17 cellular contexts compared by ENCODE assay signal in genomic region chr1:55579332-55579996, GRCh38.
DNase-seq lines count a peak whose midpoint lies in the region; ATAC-seq and TF ChIP-seq lines count a peak whose summit lies in the region.
"Had no signal": no experiment of that assay in that cellular context is flagged by ENCODE, and none has a peak within 500 bp of the region (broad histone marks: within the 10 kb centered on the region; RNA-seq: fewer than 3 reads in every experiment).

No MANE protein-coding gene starts in this region.

- no peak overlapping the region for H2BK15ac ChIP-seq in H9 (ENCODE audit: low read depth, low read length)

- H3K27me3 Mint-ChIP-seq in H9 (ENCODE audit: low read depth) (no peaks in the 10 kb centered on the region), nephron (ENCODE audit: low read depth) (peaks cover 5% of the 10 kb centered on the region)
- H3K27me3 Mint-ChIP-seq in stimulated activated memory B cell treated with anti-CD40 and anti-IgM and Interleukin-4, amounts not matched to agents 10 μg/mL and 1 μg/mL and 100 μg/mL, for 72 hours: peaks cover 4% of the 10 kb centered on the region

- no peaks in the 10 kb centered on the region for H3K79me1 ChIP-seq in H9 (ENCODE audit: insufficient read depth, low read depth, low read length, poor library complexity, severe bottlenecking)

- H3K36me3 Mint-ChIP-seq in H9 (ENCODE audit: insufficient read depth in 1 of 3, low read depth in 3 of 3): no peaks in the 10 kb centered on the region; a peak in 1 of 7 replicates
- H3K36me3 Mint-ChIP-seq in nephron (ENCODE audit: low read depth): no peaks in the 10 kb centered on the region
- no peaks in the 10 kb centered on the region for H3K36me3 Mint-ChIP-seq in stimulated activated memory B cell treated with anti-CD40 and anti-IgM and Interleukin-4, amounts not matched to agents 10 μg/mL and 1 μg/mL and 100 μg/mL, for 72 hours
- H3K36me3 Mint-ChIP-seq: CD4-positive, alpha-beta memory T cell had no signal

- no peak overlapping the region for H2BK5ac ChIP-seq in H9 (ENCODE audit: insufficient read length, low read length)

- 0 out of 7 replicates have a peak overlapping the region, but pooled peaks of 1 of the 3 experiments have one; percentile 12 for H3K27ac Mint-ChIP-seq in H9
- H3K27ac Mint-ChIP-seq in nephron: peak overlapping the region in 2 of 3 experiments; percentile 15 to 42
- H3K27ac Mint-ChIP-seq in stimulated activated memory B cell treated with anti-CD40 and anti-IgM and Interleukin-4, amounts not matched to agents 10 μg/mL and 1 μg/mL and 100 μg/mL, for 72 hours: no peak overlapping the region
- H3K27ac Mint-ChIP-seq: CD4-positive, alpha-beta memory T cell had no signal

- H3K4ac ChIP-seq in H9 (ENCODE audit: low read depth, low read length): no peak overlapping the region

- H3K9me3 ChIP-seq in H9 (ENCODE audit: control insufficient read depth, low read depth, low read length): no peaks in the 10 kb centered on the region
- no peaks in the 10 kb centered on the region for H3K9me3 ChIP-seq in SK-N-SH
- no peaks in the 10 kb centered on the region for H3K9me3 ChIP-seq in thyroid gland
- H3K9me3 ChIP-seq in Peyer's patch: no peaks in the 10 kb centered on the region
- H3K9me3 ChIP-seq: BLaER1 had no signal

- H3K4me3 ChIP-seq in SK-N-SH (ENCODE audit: low read depth in 2 of 2, low read length in 1 of 2) (no peak overlapping the region), thyroid gland (replicated peaks in 1 of 3) (no peak overlapping the region), Peyer's patch (no peak overlapping the region)
- H3K4me3 ChIP-seq: BLaER1, GM23248 had no signal

- no peaks in the 10 kb centered on the region for H3K23me2 ChIP-seq in H9 (ENCODE audit: insufficient read length, low read depth, low read length, poor library complexity, severe bottlenecking)

- H2BK120ac ChIP-seq in H9 (ENCODE audit: low read depth, low read length, poor library complexity, severe bottlenecking): no peak overlapping the region

- H3K56ac ChIP-seq in H9 (ENCODE audit: insufficient read length, low read depth, low read length): no peak overlapping the region

- no peak overlapping the region for H2AFZ ChIP-seq in H9 (ENCODE audit: low read length)
- H2AFZ ChIP-seq in SK-N-SH (ENCODE audit: low read depth): no peak overlapping the region
- H2AFZ ChIP-seq: GM23248 had no signal

- H3F3A ChIP-seq in SK-N-SH (replicated peaks; ENCODE audit: insufficient read depth): peaks cover 20% of the 10 kb centered on the region

- no peak for TF ChIP-seq CTCF in H9 (conservative IDR thresholded peaks at IDR 0.05)
- no peak for TF ChIP-seq CTCF in SK-N-SH (IDR thresholded peaks at IDR 0.05)
- TF ChIP-seq CTCF in nephron (IDR thresholded peaks at IDR 0.05; ENCODE audit: unreplicated experiment in 3 of 3): no peak
- no peak for TF ChIP-seq CTCF in thyroid gland (IDR thresholded peaks at IDR 0.05)
- TF ChIP-seq CTCF in Peyer's patch (IDR thresholded peaks at IDR 0.05): no peak
- no peak for TF ChIP-seq CTCF in foreskin keratinocyte (conservative IDR thresholded peaks at IDR 0.05)

- H3K9me3 Mint-ChIP-seq in H9: no peaks in the 10 kb centered on the region; a peak in 1 of 5 replicates
- H3K9me3 Mint-ChIP-seq in nephron: no peaks in the 10 kb centered on the region
- no peaks in the 10 kb centered on the region for H3K9me3 Mint-ChIP-seq in stimulated activated memory B cell treated with anti-CD40 and anti-IgM and Interleukin-4, amounts not matched to agents 10 μg/mL and 1 μg/mL and 100 μg/mL, for 72 hours

- H3K18ac ChIP-seq in H9 (ENCODE audit: insufficient read length, low read depth, low read length): no peak overlapping the region

- H2BK20ac ChIP-seq in H9 (ENCODE audit: low read depth, low read length, poor library complexity, severe bottlenecking): no peak overlapping the region

- peak overlapping the region; percentile 24 for H2BK12ac ChIP-seq in H9 (ENCODE audit: insufficient read length, low read depth, low read length)

- no peak for TF ChIP-seq EP300 in SK-N-SH (IDR thresholded peaks at IDR 0.05; ENCODE audit: borderline replicate concordance in 1 of 2, low read depth in 1 of 2, low read length in 1 of 2)

- CTCF ChIA-PET in SK-N-SH (lab: Yijun Ruan, JAX): no interaction called here

- no peak for TF ChIP-seq POLR2A in thyroid gland (IDR thresholded peaks at IDR 0.05)
- TF ChIP-seq POLR2A in Peyer's patch (IDR thresholded peaks at IDR 0.05): no peak

- H4K5ac ChIP-seq in H9 (ENCODE audit: insufficient read length, low read depth, low read length): no peak overlapping the region

- H4K8ac ChIP-seq in H9 (replicated peaks; ENCODE audit: insufficient read length, low read depth, low read length): no peak overlapping the region

- peaks cover 14 to 15% of the 10 kb centered on the region in 2 experiments for H3K4me1 Mint-ChIP-seq in H9
- peaks cover 30% of the 10 kb centered on the region for H3K4me1 Mint-ChIP-seq in nephron
- H3K4me1 Mint-ChIP-seq in stimulated activated memory B cell treated with anti-CD40 and anti-IgM and Interleukin-4, amounts not matched to agents 10 μg/mL and 1 μg/mL and 100 μg/mL, for 72 hours: no peaks in the 10 kb centered on the region
- H3K4me1 Mint-ChIP-seq: CD4-positive, alpha-beta memory T cell had no signal

- ATAC-seq in foreskin keratinocyte: no peak
- ATAC-seq in stimulated activated memory B cell treated with anti-CD40 and anti-IgM and Interleukin-4, amounts not matched to agents 10 μg/mL and 1 μg/mL and 100 μg/mL, for 72 hours: no peak

- H3K4me3 Mint-ChIP-seq in H9 (no peak overlapping the region), nephron (no peak overlapping the region)
- no peak overlapping the region for H3K4me3 Mint-ChIP-seq in stimulated activated memory B cell treated with anti-CD40 and anti-IgM and Interleukin-4, amounts not matched to agents 10 μg/mL and 1 μg/mL and 100 μg/mL, for 72 hours
- H3K4me3 Mint-ChIP-seq: CD4-positive, alpha-beta memory T cell had no signal

- intact Hi-C loops in thyroid gland (cut with DNase I): no loop called here

- no CpG with 5 or more reads among the region's 3 CpGs for WGBS in H9 (ENCODE audit: extremely low coverage, insufficient read length, low lambda C conversion rate)
- WGBS in SK-N-SH (ENCODE audit: low lambda C conversion rate): 90% methylated on average over 3 of the region's 3 CpGs
- 63 to 69% methylated on average over 3 of the region's 3 CpGs for WGBS in thyroid gland, 2 donors

- H3K36me3 ChIP-seq in SK-N-SH (replicated peaks in 1 of 2; ENCODE audit: control insufficient read depth in 1 of 2, insufficient read depth in 2 of 2, low read length in 1 of 2): no peaks in the 10 kb centered on the region
- H3K36me3 ChIP-seq in thyroid gland: no peaks in the 10 kb centered on the region
- H3K36me3 ChIP-seq in Peyer's patch: no peaks in the 10 kb centered on the region
- H3K36me3 ChIP-seq: BLaER1 had no signal

- no peak overlapping the region for H3K23ac ChIP-seq in H9 (ENCODE audit: insufficient read length, low read depth, low read length)

- H3T11ph ChIP-seq in H9 (ENCODE audit: low read length): no peak overlapping the region

- TF ChIP-seq RAD21 in SK-N-SH (IDR thresholded peaks at IDR 0.05; ENCODE audit: low read length): no peak

- no peak overlapping the region for H3K27ac ChIP-seq in H9 (ENCODE audit: insufficient read length, low read depth, low read length)
- peak overlapping the region in 1 of 2 experiments; percentile 86; a peak in 1 of 4 replicates for H3K27ac ChIP-seq in SK-N-SH (ENCODE audit: low read depth in 2 of 2, low read length in 1 of 2)
- H3K27ac ChIP-seq in thyroid gland: peak overlapping the region in 1 of 3 donors; percentile 72
- H3K27ac ChIP-seq in Peyer's patch: no peak overlapping the region
- H3K27ac ChIP-seq in foreskin keratinocyte: no peak overlapping the region
- H3K27ac ChIP-seq: BLaER1, GM23248 had no signal

- H3K14ac ChIP-seq in H9 (ENCODE audit: insufficient read depth, low read length): no peak overlapping the region

- H3K4me1 ChIP-seq in H9 (ENCODE audit: insufficient read depth, low read length): no peaks in the 10 kb centered on the region
- peaks cover 18% of the 10 kb centered on the region in 2 experiments for H3K4me1 ChIP-seq in SK-N-SH (ENCODE audit: control insufficient read depth in 1 of 2, insufficient read depth in 2 of 2, low read depth in 1 of 2, low read length in 1 of 2)
- peaks cover 40 to 47% of the 10 kb centered on the region in 2 donors for H3K4me1 ChIP-seq in thyroid gland
- no peaks in the 10 kb centered on the region for H3K4me1 ChIP-seq in Peyer's patch
- H3K4me1 ChIP-seq in foreskin keratinocyte: peaks cover 4% of the 10 kb centered on the region
- H3K4me1 ChIP-seq: BLaER1 had no signal

- POLR2A ChIA-PET in SK-N-SH (lab: Yijun Ruan, JAX): no interaction called here

- H3K9ac ChIP-seq in H9 (ENCODE audit: extremely low read depth, insufficient read length, low read length) (no peak overlapping the region), SK-N-SH (no peak overlapping the region)
- H3K9ac ChIP-seq: BLaER1, GM23248 had no signal

- no peak overlapping the region for H3K4me2 ChIP-seq in H9 (ENCODE audit: insufficient read depth, insufficient read length, low read length)
- no peak overlapping the region for H3K4me2 ChIP-seq in SK-N-SH
- H3K4me2 ChIP-seq: BLaER1 had no signal

- H3K79me2 ChIP-seq in H9 (ENCODE audit: insufficient read depth, low read length): no peaks in the 10 kb centered on the region
- no peaks in the 10 kb centered on the region for H3K79me2 ChIP-seq in SK-N-SH (ENCODE audit: insufficient read depth)

- H3K27me3 ChIP-seq in H9 (ENCODE audit: insufficient read depth, low read length) (no peaks in the 10 kb centered on the region), SK-N-SH (ENCODE audit: insufficient read depth) (no peaks in the 10 kb centered on the region), thyroid gland (no peaks in the 10 kb centered on the region), Peyer's patch (no peaks in the 10 kb centered on the region), foreskin keratinocyte (no peaks in the 10 kb centered on the region)
- H3K27me3 ChIP-seq: BLaER1 had no signal

- H4K20me1 ChIP-seq in H9 (ENCODE audit: control insufficient read depth, insufficient read depth, insufficient read length) (no peaks in the 10 kb centered on the region), SK-N-SH (ENCODE audit: insufficient read depth) (no peaks in the 10 kb centered on the region)
- H4K20me1 ChIP-seq: BLaER1 had no signal

- H2AK5ac ChIP-seq in H9 (ENCODE audit: insufficient read length, low read length): no peak overlapping the region

- H3K9me2 ChIP-seq in SK-N-SH: no peaks in the 10 kb centered on the region

- DNase-seq in H9: no peak
- DNase-seq in SK-N-SH: no peak
- DNase-seq in thyroid gland: peak; percentile 57 to 58
- DNase-seq in Peyer's patch: no peak
- no peak for DNase-seq in foreskin keratinocyte
- DNase-seq in activated naive CD4-positive, alpha-beta T cell treated with Interleukin-2 at 50 U/mL for 16 hours: no peak
- DNase-seq: CD4-positive, alpha-beta memory T cell; DMS153; GDM1; GM23248; HCEC 1CT; NCI-H1694 treated with DMSO at 0.1 percent for 48 hours; NCI-H748 treated with DMSO at 0.1 percent for 48 hours; RPMI8226 had no signal

- H4K91ac ChIP-seq in H9 (ENCODE audit: insufficient read length, low read depth, low read length): no peak overlapping the region

Comparison
In these comparisons a context has a peak if more than half of its experiments do, and no peak if none do; other contexts are left out.
1. DNase-seq: peak in thyroid gland (2 of 2); none in H9 (single experiment), SK-N-SH (single experiment), Peyer's patch (0 of 3), foreskin keratinocyte (0 of 2) and activated naive CD4-positive, alpha-beta T cell treated with Interleukin-2 at 50 U/mL for 16 hours (single experiment).